1 cellular context compared by ENCODE assay signal in the genomic region with DNA sequence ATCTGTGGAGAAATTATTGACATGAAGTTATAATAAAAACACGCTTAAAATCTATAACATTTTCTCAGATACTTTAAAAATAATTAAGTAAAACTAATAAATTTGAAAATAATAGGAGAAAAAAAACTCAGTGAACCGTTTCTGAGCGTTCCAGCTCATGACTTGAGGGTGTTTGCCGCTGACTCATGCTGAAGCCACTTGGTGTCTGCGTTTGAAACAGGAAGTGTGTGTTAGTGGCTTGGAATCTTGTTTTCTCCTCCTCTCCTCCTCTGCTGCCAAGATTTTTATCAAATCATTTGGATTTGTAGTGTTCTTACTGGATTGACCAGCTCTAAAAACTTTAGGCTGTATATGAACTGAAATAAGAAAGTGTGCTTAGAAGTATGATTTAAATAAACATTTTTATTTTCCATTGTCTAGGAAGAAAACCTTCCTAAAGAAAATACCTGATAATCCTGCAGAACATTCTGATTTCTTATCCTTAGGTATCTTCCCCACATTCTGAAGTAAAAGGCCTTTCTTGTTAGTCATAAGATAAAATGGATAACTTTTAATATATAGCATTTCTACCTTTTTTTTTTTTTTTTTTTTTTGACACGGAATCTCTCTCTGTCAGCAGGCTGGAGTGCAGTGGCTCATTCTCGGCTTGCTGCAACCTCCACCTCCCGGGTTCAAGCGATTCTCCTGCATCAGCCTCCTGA.
A peak's percentile ranks its signal among the peaks of the same experiment; 100 is the strongest.
TF ChIP-seq lines count a peak whose summit lies in the region.

No MANE protein-coding gene starts in this region.

TF ChIP-seq in K562, 482 proteins besides CTCF, POLR2A, EP300 and RAD21 (continued from another document):
- TF ChIP-seq FOXK2 (conservative IDR thresholded peaks at IDR 0.05 in 1 of 2, IDR thresholded peaks at IDR 0.05 in 1 of 2; ENCODE audit: low read depth in 2 of 2) (peak; percentile 65 to 79), NR3C1 (CRISPR knock-in tag; IDR thresholded peaks at IDR 0.05) (no peak), ZNF445 (CRISPR knock-in tag; IDR thresholded peaks at IDR 0.05; ENCODE audit: low read depth) (no peak), POLR2H (tag; IDR thresholded peaks at IDR 0.05; ENCODE audit: low read depth) (peak; percentile 89), RNF2 (IDR thresholded peaks at IDR 0.05) (no peak), ZNF717 (CRISPR knock-in tag; IDR thresholded peaks at IDR 0.05) (no peak), ZNF507 (tag; conservative IDR thresholded peaks at IDR 0.05) (no peak), MYC (IDR thresholded peaks at IDR 0.05; ENCODE audit: low read depth, low read length) (peak; percentile 73), MYC (CRISPR knock-in tag; IDR thresholded peaks at IDR 0.05; ENCODE audit: borderline replicate concordance, low read depth) (no peak), ELF4 (CRISPR knock-in tag; IDR thresholded peaks at IDR 0.05) (0 out of 2 replicates have a peak, but pooled peaks have one; percentile 5), NFATC3 (IDR thresholded peaks at IDR 0.05) (0 out of 2 replicates have a peak, but pooled peaks have one; percentile 46), BHLHE40 (IDR thresholded peaks at IDR 0.05; ENCODE audit: low read length) (peak; percentile 57), ZNF354B (CRISPR knock-in tag; IDR thresholded peaks at IDR 0.05) (no peak), HDAC2 (IDR thresholded peaks at IDR 0.05) (0 out of 2 replicates have a peak, but pooled peaks have one; percentile 9), NCOR1 (IDR thresholded peaks at IDR 0.05) (peak; percentile 37; the same call in 1 of the 2 replicates), ZNF175 (CRISPR knock-in tag; IDR thresholded peaks at IDR 0.05; ENCODE audit: low read depth) (0 out of 2 replicates have a peak, but pooled peaks have one; percentile 21), U2AF1 (optimal IDR thresholded peaks at IDR 0.05; ENCODE audit: low read depth, low read length) (no peak), SMAD3 (CRISPR knock-in tag; conservative IDR thresholded peaks at IDR 0.05) (no peak), ZNF143 (CRISPR knock-in tag; IDR thresholded peaks at IDR 0.05) (no peak), RFX1 (IDR thresholded peaks at IDR 0.05) (0 out of 2 replicates have a peak, but pooled peaks have one; percentile 7), KDM2B (CRISPR knock-in tag; IDR thresholded peaks at IDR 0.05) (no peak), JUNB (CRISPR knock-in tag; conservative IDR thresholded peaks at IDR 0.05) (no peak), SMARCC2 (IDR thresholded peaks at IDR 0.05; ENCODE audit: low read depth) (peak; percentile 79; the same call in 1 of the 2 replicates), ZNF263 (CRISPR knock-in tag; IDR thresholded peaks at IDR 0.05; ENCODE audit: borderline replicate concordance) (no peak), ATF1 (CRISPR knock-in tag; IDR thresholded peaks at IDR 0.05) (no peak), ATF1 (tag; IDR thresholded peaks at IDR 0.05) (0 out of 2 replicates have a peak, but pooled peaks have one; percentile 22), ZNF589 (CRISPR knock-in tag; IDR thresholded peaks at IDR 0.05; ENCODE audit: low read depth) (peak; percentile 69; the same call in 1 of the 2 replicates), MAZ (CRISPR knock-in tag; conservative IDR thresholded peaks at IDR 0.05 in 1 of 2, IDR thresholded peaks at IDR 0.05 in 1 of 2) (peak; percentile 14 to 33; a peak in 1 of 4 replicates)
- TF ChIP-seq, protein P1, sequence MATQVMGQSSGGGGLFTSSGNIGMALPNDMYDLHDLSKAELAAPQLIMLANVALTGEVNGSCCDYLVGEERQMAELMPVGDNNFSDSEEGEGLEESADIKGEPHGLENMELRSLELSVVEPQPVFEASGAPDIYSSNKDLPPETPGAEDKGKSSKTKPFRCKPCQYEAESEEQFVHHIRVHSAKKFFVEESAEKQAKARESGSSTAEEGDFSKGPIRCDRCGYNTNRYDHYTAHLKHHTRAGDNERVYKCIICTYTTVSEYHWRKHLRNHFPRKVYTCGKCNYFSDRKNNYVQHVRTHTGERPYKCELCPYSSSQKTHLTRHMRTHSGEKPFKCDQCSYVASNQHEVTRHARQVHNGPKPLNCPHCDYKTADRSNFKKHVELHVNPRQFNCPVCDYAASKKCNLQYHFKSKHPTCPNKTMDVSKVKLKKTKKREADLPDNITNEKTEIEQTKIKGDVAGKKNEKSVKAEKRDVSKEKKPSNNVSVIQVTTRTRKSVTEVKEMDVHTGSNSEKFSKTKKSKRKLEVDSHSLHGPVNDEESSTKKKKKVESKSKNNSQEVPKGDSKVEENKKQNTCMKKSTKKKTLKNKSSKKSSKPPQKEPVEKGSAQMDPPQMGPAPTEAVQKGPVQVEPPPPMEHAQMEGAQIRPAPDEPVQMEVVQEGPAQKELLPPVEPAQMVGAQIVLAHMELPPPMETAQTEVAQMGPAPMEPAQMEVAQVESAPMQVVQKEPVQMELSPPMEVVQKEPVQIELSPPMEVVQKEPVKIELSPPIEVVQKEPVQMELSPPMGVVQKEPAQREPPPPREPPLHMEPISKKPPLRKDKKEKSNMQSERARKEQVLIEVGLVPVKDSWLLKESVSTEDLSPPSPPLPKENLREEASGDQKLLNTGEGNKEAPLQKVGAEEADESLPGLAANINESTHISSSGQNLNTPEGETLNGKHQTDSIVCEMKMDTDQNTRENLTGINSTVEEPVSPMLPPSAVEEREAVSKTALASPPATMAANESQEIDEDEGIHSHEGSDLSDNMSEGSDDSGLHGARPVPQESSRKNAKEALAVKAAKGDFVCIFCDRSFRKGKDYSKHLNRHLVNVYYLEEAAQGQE (CRISPR knock-in tag; IDR thresholded peaks at IDR 0.05; ENCODE audit: low read depth) = no peak
- TF ChIP-seq, protein P2, sequence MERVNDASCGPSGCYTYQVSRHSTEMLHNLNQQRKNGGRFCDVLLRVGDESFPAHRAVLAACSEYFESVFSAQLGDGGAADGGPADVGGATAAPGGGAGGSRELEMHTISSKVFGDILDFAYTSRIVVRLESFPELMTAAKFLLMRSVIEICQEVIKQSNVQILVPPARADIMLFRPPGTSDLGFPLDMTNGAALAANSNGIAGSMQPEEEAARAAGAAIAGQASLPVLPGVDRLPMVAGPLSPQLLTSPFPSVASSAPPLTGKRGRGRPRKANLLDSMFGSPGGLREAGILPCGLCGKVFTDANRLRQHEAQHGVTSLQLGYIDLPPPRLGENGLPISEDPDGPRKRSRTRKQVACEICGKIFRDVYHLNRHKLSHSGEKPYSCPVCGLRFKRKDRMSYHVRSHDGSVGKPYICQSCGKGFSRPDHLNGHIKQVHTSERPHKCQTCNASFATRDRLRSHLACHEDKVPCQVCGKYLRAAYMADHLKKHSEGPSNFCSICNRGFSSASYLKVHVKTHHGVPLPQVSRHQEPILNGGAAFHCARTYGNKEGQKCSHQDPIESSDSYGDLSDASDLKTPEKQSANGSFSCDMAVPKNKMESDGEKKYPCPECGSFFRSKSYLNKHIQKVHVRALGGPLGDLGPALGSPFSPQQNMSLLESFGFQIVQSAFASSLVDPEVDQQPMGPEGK (CRISPR knock-in tag; IDR thresholded peaks at IDR 0.05; ENCODE audit: borderline replicate concordance) = no peak
- TF ChIP-seq, protein P3, sequence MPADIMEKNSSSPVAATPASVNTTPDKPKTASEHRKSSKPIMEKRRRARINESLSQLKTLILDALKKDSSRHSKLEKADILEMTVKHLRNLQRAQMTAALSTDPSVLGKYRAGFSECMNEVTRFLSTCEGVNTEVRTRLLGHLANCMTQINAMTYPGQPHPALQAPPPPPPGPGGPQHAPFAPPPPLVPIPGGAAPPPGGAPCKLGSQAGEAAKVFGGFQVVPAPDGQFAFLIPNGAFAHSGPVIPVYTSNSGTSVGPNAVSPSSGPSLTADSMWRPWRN (IDR thresholded peaks at IDR 0.05; ENCODE audit: low read depth) = peak; percentile 24; the same call in 1 of the 2 replicates
- TF ChIP-seq, protein P4, sequence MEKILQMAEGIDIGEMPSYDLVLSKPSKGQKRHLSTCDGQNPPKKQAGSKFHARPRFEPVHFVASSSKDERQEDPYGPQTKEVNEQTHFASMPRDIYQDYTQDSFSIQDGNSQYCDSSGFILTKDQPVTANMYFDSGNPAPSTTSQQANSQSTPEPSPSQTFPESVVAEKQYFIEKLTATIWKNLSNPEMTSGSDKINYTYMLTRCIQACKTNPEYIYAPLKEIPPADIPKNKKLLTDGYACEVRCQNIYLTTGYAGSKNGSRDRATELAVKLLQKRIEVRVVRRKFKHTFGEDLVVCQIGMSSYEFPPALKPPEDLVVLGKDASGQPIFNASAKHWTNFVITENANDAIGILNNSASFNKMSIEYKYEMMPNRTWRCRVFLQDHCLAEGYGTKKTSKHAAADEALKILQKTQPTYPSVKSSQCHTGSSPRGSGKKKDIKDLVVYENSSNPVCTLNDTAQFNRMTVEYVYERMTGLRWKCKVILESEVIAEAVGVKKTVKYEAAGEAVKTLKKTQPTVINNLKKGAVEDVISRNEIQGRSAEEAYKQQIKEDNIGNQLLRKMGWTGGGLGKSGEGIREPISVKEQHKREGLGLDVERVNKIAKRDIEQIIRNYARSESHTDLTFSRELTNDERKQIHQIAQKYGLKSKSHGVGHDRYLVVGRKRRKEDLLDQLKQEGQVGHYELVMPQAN (IDR thresholded peaks at IDR 0.05; ENCODE audit: borderline replicate concordance) = peak; percentile 19; the same call in 1 of the 2 replicates
